Comparison of ENCODE assay signal across 1 cellular context in the genomic region with DNA sequence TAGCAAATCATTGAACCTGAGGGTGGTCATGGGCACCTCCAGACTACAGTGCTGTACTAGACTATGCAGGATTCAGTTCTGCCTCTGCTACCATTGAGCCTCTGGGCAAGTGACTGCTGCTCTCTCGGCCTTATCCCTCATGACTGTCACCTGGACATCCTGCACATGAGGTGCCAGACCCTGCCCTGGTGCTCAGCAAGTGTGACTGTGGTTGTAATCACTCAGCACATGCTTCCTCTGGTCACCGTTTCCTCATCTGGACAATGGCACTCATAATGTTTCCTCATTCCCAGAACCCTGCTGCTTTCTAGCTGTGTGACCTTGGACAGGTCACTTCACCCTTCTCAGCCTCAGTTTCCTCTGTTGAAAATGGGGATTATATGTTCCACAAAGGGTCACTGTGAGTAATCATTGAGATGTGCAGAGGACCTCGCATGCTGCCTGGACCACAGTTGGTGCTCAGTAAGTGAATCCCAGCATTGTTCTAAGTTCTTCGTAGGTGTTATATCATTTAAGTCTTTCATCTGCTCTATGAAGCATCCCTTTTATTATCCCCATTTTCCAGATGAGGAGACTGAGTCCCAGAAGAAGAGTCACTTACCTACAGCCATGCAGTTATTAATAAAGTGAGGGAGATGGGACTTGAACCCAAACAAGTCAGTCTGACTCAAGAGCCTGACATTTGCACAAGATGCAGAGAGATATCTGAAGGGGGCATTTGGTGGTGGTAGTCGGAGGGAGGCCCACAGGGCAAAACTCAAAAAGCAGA.
TF ChIP-seq lines count a peak whose summit lies in the region.

No MANE protein-coding gene starts in this region.

TF ChIP-seq in K562, 482 proteins besides CTCF, POLR2A, EP300 and RAD21:
- TF ChIP-seq NFYB (IDR thresholded peaks at IDR 0.05; ENCODE audit: extremely low read depth, insufficient read length) (no peak), HOXB6 (CRISPR knock-in tag; IDR thresholded peaks at IDR 0.05; ENCODE audit: borderline replicate concordance) (no peak), ZNF589 (CRISPR knock-in tag; IDR thresholded peaks at IDR 0.05; ENCODE audit: low read depth) (no peak), ZNF316 (IDR thresholded peaks at IDR 0.05) (no peak), RBFOX2 (IDR thresholded peaks at IDR 0.05; ENCODE audit: low read depth, low read length) (no peak), BCOR (IDR thresholded peaks at IDR 0.05) (peak; percentile 64; the same call in 1 of the 2 replicates), ZNF77 (CRISPR knock-in tag; IDR thresholded peaks at IDR 0.05) (no peak), POLR3A (IDR thresholded peaks at IDR 0.05; ENCODE audit: borderline replicate concordance, extremely low read depth, insufficient read depth, insufficient read length) (no peak), ZNF3 (CRISPR knock-in tag; IDR thresholded peaks at IDR 0.05) (no peak), MAFF (IDR thresholded peaks at IDR 0.05; ENCODE audit: low read length) (no peak), RAD51 (IDR thresholded peaks at IDR 0.05; ENCODE audit: borderline replicate concordance, low read depth) (no peak), KDM1A (IDR thresholded peaks at IDR 0.05) (peak; percentile 20 to 25; a peak in 2 of 4 replicates), ZNF75A (CRISPR knock-in tag; IDR thresholded peaks at IDR 0.05) (no peak), PHF8 (IDR thresholded peaks at IDR 0.05; ENCODE audit: borderline replicate concordance, low read length) (no peak), RBM25 (IDR thresholded peaks at IDR 0.05; ENCODE audit: low read depth, low read length, severe bottlenecking) (peak; percentile 90), ERF (CRISPR knock-in tag; IDR thresholded peaks at IDR 0.05) (no peak), NCOA4 (IDR thresholded peaks at IDR 0.05; ENCODE audit: partially characterized antibody) (no peak)
- TF ChIP-seq, protein P1, sequence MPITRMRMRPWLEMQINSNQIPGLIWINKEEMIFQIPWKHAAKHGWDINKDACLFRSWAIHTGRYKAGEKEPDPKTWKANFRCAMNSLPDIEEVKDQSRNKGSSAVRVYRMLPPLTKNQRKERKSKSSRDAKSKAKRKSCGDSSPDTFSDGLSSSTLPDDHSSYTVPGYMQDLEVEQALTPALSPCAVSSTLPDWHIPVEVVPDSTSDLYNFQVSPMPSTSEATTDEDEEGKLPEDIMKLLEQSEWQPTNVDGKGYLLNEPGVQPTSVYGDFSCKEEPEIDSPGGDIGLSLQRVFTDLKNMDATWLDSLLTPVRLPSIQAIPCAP (CRISPR knock-in tag; IDR thresholded peaks at IDR 0.05; ENCODE audit: borderline replicate concordance), result no peak
- TF ChIP-seq, protein P2, sequence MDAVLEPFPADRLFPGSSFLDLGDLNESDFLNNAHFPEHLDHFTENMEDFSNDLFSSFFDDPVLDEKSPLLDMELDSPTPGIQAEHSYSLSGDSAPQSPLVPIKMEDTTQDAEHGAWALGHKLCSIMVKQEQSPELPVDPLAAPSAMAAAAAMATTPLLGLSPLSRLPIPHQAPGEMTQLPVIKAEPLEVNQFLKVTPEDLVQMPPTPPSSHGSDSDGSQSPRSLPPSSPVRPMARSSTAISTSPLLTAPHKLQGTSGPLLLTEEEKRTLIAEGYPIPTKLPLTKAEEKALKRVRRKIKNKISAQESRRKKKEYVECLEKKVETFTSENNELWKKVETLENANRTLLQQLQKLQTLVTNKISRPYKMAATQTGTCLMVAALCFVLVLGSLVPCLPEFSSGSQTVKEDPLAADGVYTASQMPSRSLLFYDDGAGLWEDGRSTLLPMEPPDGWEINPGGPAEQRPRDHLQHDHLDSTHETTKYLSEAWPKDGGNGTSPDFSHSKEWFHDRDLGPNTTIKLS (IDR thresholded peaks at IDR 0.05; ENCODE audit: borderline replicate concordance, low read depth), result no peak
- TF ChIP-seq, protein P3, sequence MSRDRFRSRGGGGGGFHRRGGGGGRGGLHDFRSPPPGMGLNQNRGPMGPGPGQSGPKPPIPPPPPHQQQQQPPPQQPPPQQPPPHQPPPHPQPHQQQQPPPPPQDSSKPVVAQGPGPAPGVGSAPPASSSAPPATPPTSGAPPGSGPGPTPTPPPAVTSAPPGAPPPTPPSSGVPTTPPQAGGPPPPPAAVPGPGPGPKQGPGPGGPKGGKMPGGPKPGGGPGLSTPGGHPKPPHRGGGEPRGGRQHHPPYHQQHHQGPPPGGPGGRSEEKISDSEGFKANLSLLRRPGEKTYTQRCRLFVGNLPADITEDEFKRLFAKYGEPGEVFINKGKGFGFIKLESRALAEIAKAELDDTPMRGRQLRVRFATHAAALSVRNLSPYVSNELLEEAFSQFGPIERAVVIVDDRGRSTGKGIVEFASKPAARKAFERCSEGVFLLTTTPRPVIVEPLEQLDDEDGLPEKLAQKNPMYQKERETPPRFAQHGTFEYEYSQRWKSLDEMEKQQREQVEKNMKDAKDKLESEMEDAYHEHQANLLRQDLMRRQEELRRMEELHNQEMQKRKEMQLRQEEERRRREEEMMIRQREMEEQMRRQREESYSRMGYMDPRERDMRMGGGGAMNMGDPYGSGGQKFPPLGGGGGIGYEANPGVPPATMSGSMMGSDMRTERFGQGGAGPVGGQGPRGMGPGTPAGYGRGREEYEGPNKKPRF (IDR thresholded peaks at IDR 0.05; ENCODE audit: low read depth, low read length), result no peak
- TF ChIP-seq, protein P4, sequence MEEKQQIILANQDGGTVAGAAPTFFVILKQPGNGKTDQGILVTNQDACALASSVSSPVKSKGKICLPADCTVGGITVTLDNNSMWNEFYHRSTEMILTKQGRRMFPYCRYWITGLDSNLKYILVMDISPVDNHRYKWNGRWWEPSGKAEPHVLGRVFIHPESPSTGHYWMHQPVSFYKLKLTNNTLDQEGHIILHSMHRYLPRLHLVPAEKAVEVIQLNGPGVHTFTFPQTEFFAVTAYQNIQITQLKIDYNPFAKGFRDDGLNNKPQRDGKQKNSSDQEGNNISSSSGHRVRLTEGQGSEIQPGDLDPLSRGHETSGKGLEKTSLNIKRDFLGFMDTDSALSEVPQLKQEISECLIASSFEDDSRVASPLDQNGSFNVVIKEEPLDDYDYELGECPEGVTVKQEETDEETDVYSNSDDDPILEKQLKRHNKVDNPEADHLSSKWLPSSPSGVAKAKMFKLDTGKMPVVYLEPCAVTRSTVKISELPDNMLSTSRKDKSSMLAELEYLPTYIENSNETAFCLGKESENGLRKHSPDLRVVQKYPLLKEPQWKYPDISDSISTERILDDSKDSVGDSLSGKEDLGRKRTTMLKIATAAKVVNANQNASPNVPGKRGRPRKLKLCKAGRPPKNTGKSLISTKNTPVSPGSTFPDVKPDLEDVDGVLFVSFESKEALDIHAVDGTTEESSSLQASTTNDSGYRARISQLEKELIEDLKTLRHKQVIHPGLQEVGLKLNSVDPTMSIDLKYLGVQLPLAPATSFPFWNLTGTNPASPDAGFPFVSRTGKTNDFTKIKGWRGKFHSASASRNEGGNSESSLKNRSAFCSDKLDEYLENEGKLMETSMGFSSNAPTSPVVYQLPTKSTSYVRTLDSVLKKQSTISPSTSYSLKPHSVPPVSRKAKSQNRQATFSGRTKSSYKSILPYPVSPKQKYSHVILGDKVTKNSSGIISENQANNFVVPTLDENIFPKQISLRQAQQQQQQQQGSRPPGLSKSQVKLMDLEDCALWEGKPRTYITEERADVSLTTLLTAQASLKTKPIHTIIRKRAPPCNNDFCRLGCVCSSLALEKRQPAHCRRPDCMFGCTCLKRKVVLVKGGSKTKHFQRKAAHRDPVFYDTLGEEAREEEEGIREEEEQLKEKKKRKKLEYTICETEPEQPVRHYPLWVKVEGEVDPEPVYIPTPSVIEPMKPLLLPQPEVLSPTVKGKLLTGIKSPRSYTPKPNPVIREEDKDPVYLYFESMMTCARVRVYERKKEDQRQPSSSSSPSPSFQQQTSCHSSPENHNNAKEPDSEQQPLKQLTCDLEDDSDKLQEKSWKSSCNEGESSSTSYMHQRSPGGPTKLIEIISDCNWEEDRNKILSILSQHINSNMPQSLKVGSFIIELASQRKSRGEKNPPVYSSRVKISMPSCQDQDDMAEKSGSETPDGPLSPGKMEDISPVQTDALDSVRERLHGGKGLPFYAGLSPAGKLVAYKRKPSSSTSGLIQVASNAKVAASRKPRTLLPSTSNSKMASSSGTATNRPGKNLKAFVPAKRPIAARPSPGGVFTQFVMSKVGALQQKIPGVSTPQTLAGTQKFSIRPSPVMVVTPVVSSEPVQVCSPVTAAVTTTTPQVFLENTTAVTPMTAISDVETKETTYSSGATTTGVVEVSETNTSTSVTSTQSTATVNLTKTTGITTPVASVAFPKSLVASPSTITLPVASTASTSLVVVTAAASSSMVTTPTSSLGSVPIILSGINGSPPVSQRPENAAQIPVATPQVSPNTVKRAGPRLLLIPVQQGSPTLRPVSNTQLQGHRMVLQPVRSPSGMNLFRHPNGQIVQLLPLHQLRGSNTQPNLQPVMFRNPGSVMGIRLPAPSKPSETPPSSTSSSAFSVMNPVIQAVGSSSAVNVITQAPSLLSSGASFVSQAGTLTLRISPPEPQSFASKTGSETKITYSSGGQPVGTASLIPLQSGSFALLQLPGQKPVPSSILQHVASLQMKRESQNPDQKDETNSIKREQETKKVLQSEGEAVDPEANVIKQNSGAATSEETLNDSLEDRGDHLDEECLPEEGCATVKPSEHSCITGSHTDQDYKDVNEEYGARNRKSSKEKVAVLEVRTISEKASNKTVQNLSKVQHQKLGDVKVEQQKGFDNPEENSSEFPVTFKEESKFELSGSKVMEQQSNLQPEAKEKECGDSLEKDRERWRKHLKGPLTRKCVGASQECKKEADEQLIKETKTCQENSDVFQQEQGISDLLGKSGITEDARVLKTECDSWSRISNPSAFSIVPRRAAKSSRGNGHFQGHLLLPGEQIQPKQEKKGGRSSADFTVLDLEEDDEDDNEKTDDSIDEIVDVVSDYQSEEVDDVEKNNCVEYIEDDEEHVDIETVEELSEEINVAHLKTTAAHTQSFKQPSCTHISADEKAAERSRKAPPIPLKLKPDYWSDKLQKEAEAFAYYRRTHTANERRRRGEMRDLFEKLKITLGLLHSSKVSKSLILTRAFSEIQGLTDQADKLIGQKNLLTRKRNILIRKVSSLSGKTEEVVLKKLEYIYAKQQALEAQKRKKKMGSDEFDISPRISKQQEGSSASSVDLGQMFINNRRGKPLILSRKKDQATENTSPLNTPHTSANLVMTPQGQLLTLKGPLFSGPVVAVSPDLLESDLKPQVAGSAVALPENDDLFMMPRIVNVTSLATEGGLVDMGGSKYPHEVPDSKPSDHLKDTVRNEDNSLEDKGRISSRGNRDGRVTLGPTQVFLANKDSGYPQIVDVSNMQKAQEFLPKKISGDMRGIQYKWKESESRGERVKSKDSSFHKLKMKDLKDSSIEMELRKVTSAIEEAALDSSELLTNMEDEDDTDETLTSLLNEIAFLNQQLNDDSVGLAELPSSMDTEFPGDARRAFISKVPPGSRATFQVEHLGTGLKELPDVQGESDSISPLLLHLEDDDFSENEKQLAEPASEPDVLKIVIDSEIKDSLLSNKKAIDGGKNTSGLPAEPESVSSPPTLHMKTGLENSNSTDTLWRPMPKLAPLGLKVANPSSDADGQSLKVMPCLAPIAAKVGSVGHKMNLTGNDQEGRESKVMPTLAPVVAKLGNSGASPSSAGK (IDR thresholded peaks at IDR 0.05), result no peak
- TF ChIP-seq, protein P5, sequence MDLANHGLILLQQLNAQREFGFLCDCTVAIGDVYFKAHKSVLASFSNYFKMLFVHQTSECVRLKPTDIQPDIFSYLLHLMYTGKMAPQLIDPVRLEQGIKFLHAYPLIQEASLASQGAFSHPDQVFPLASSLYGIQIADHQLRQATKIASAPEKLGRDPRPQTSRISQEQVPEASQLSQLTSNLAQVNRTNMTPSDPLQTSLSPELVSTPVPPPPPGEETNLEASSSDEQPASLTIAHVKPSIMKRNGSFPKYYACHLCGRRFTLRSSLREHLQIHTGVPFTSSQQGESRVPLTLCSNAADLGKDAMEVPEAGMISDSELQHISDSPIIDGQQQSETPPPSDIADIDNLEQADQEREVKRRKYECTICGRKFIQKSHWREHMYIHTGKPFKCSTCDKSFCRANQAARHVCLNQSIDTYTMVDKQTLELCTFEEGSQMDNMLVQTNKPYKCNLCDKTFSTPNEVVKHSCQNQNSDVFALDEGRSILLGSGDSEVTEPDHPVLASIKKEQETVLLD (IDR thresholded peaks at IDR 0.05), result no peak
